8 cellular contexts compared by ENCODE assay signal in the genomic region with DNA sequence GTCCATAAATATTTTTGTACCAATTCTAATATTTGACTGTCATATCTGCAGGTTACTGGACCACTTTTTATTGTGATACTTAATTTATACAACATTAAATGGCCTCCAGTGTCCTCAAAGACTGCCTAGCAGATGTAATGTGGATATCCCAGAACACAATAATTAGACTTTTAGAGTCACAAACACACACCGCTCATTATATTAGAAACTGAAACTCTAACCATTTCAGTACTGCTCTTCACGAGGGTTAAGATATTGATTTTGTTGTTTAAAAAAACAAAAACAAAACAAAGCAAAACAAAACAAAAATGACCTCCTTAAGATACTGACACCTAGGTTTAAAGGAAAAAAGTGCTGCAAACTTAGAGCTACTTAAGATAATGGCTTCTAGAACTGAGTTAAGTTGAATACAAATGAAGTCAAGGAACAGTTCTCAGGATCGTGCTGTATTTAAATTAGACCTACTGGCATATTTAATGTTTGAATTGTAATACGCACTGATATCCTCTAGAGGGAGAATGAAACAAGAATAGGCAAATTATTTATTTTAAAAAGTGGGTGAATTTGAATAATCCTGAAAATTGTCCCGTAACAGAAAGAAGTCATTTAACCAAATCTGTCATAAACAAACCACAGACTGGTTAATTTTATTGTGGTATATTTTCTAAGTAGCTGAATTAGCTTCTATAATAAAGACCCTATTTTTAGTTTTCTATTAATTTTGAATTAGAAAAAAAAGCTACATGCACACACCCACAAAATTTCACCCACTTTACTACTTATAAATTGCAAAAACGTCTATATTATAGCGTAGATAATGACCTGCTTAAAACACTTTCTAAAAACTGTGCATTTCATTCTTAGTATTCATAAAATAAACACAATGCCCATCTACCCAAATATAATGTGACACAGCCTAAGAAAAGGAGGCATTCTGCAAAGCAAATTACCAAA.
A peak's percentile ranks its signal among the peaks of the same experiment; 100 is the strongest.
DNase-seq lines count a peak whose midpoint lies in the region; ATAC-seq lines count a peak whose summit lies in the region.

No MANE protein-coding gene starts in this region.

- H3K27ac Mint-ChIP-seq in activated CD4-positive, alpha-beta memory T cell treated with anti-CD3 and anti-CD28 coated beads, Interleukin-2, amount 10 ng/mL, durations not matched to agents 7 days and 5 days = no peak overlapping the region

- POLR2A ChIA-PET in activated CD4-positive, alpha-beta memory T cell treated with anti-CD3 and anti-CD28 coated beads, Interleukin-2, amount 10 ng/mL, durations not matched to agents 7 days and 5 days (lab: Charles Lee) = interaction anchor here (1.0 to 2.4 kb wide), 2 partner anchors 560 to 567 kb away, joined by 3 to 13 read pairs; partner anchors contain the start of gene BTG1

- ATAC-seq in GM19395 (IDR thresholded peaks at IDR 0.05; ENCODE audit: unreplicated experiment) = peak; percentile 84

- no peaks in the 10 kb centered on the region for H3K9me3 Mint-ChIP-seq in activated CD4-positive, alpha-beta memory T cell treated with anti-CD3 and anti-CD28 coated beads, Interleukin-2, amount 10 ng/mL, durations not matched to agents 7 days and 5 days

- H3K27me3 Mint-ChIP-seq in activated CD4-positive, alpha-beta memory T cell treated with anti-CD3 and anti-CD28 coated beads, Interleukin-2, amount 10 ng/mL, durations not matched to agents 7 days and 5 days = no peaks in the 10 kb centered on the region

- H3K4me1 Mint-ChIP-seq in activated CD4-positive, alpha-beta memory T cell treated with anti-CD3 and anti-CD28 coated beads, Interleukin-2, amount 10 ng/mL, durations not matched to agents 7 days and 5 days = peaks cover 9% of the 10 kb centered on the region

- H3K36me3 Mint-ChIP-seq in activated CD4-positive, alpha-beta memory T cell treated with anti-CD3 and anti-CD28 coated beads, Interleukin-2, amount 10 ng/mL, durations not matched to agents 7 days and 5 days (ENCODE audit: low read depth) = no peaks in the 10 kb centered on the region

- H3K4me3 Mint-ChIP-seq in activated CD4-positive, alpha-beta memory T cell treated with anti-CD3 and anti-CD28 coated beads, Interleukin-2, amount 10 ng/mL, durations not matched to agents 7 days and 5 days = peak overlapping the region; percentile 70

- DNase-seq in D341Med (ENCODE audit: low spot score) (peak; percentile 22), LoVo (ENCODE audit: low spot score) (peak; percentile 71), foreskin melanocyte (peak; percentile 21), renal cortical epithelial cell (ENCODE audit: low read depth) (peak; percentile 60), mucosa of gallbladder (ENCODE audit: low spot score) (no peak), COLO668 (lab: John Stamatoyannopoulos, UW; ENCODE audit: unreplicated experiment) (no peak)
- no peak for DNase-seq in activated CD4-positive, alpha-beta memory T cell treated with anti-CD3 and anti-CD28 coated beads, Interleukin-2, amount 10 ng/mL, durations not matched to agents 7 days and 5 days

- CTCF ChIA-PET in activated CD4-positive, alpha-beta memory T cell treated with anti-CD3 and anti-CD28 coated beads, Interleukin-2, amount 10 ng/mL, durations not matched to agents 7 days and 5 days (lab: Charles Lee) = interaction anchor here (0.7 to 2.4 kb wide), 6 partner anchors 15 to 993 kb away, joined by 3 to 6 read pairs (median 6); no protein-coding TSS in a partner anchor

Comparison
In these comparisons a context has a peak if more than half of its experiments do, and no peak if none do; other contexts are left out.
1. DNase-seq: peak in D341Med (single experiment), LoVo (single experiment), foreskin melanocyte (single experiment) and renal cortical epithelial cell (single experiment); none in activated CD4-positive, alpha-beta memory T cell treated with anti-CD3 and anti-CD28 coated beads, Interleukin-2, amount 10 ng/mL, durations not matched to agents 7 days and 5 days (single experiment), mucosa of gallbladder (single experiment) and COLO668 (single experiment).